In genomic region chr12:93594766-93595165, GRCh38 we compare ENCODE assay signal across 1 cellular context.
TF ChIP-seq lines count a peak whose summit lies in the region.

No MANE protein-coding gene starts in this region.

TF ChIP-seq in HCT116, 20 proteins besides CTCF, POLR2A, EP300 and RAD21 (continued from another document):
- no peak for TF ChIP-seq REST (IDR thresholded peaks at IDR 0.05; ENCODE audit: low read depth)
- no peak for TF ChIP-seq ZNF274 (IDR thresholded peaks at IDR 0.05; ENCODE audit: low read depth, low read length)
- TF ChIP-seq ZBTB33 (IDR thresholded peaks at IDR 0.05; ENCODE audit: extremely low read depth, insufficient replicate concordance, low read length): no peak
- TF ChIP-seq ZFX (IDR thresholded peaks at IDR 0.05): no peak
- TF ChIP-seq CBX3 (IDR thresholded peaks at IDR 0.05; ENCODE audit: low read depth): no peak
- TF ChIP-seq ELF1 (IDR thresholded peaks at IDR 0.05; ENCODE audit: borderline replicate concordance, low read depth): no peak
- no peak for TF ChIP-seq POLR2AphosphoS5 (IDR thresholded peaks at IDR 0.05; ENCODE audit: low read depth, low read length)
TF ChIP-seq in HCT116: peak in this region for 0.
